Comparison of ENCODE assay signal across 28 cellular contexts in the genomic region with DNA sequence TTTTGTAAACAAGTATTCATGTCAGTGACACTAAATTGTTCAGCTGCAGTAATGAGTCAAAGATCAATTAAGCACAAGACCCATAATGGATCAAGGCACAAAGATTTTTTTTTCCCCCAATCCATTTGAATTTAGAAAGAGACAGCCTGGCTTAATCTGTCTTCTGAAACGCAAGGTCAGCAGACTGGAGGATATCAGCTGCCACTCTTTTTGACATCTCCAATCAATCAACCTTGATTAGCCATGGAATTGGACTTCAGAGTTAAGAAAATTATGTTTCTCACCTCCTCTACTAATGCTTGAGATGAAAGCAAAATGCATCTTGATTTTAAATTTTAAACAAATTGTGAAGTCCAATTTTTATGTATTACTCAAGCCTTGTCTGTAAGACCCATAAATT.
"Had no signal": no experiment of that assay in that cellular context is flagged by ENCODE, and none has a peak within 500 bp of the region (broad histone marks: within the 10 kb centered on the region; RNA-seq: fewer than 3 reads in every experiment).

No MANE protein-coding gene starts in this region.

- FAIRE-seq: urothelium cell line had no signal

- H3K27me3 ChIP-seq: neural progenitor cell, ovary, right lobe of liver, sigmoid colon, stomach, thyroid gland, tibial nerve, upper lobe of left lung, vagina had no signal

- H3K27me3 Mint-ChIP-seq: progenitor cell of endocrine pancreas; stimulated activated naive B cell treated with anti-CD40 and anti-IgM and Interleukin-4, amounts not matched to agents 10 μg/mL and 1 μg/mL and 100 μg/mL, for 72 hours; stimulated activated naive CD8-positive, alpha-beta T cell treated with anti-CD3 and anti-CD28 coated beads, Interleukin-15, Interleukin-2, amounts not matched to agents 100 ng/mL and 50 ng/mL, for 24 hours had no signal

- H3K4me2 ChIP-seq: neural progenitor cell had no signal

- H3K27ac Mint-ChIP-seq: nephron; neural progenitor cell; progenitor cell of endocrine pancreas; stimulated activated effector memory CD8-positive, alpha-beta T cell treated with anti-CD3 and anti-CD28 coated beads, Interleukin-12 subunit alpha, Interleukin-12 subunit beta, amount 100 ng/mL, for 72 hours; stimulated activated naive B cell treated with anti-CD40 and anti-IgM and Interleukin-4, amounts not matched to agents 10 μg/mL and 1 μg/mL and 100 μg/mL, for 72 hours; stimulated activated naive CD8-positive, alpha-beta T cell treated with anti-CD3 and anti-CD28 coated beads, Interleukin-15, Interleukin-2, amounts not matched to agents 100 ng/mL and 50 ng/mL, for 24 hours had no signal

- H3K4me1 Mint-ChIP-seq: nephron; neural progenitor cell; stimulated activated effector memory CD8-positive, alpha-beta T cell treated with anti-CD3 and anti-CD28 coated beads, Interleukin-12 subunit alpha, Interleukin-12 subunit beta, amount 100 ng/mL, for 72 hours; stimulated activated naive B cell treated with anti-CD40 and anti-IgM and Interleukin-4, amounts not matched to agents 10 μg/mL and 1 μg/mL and 100 μg/mL, for 72 hours had no signal

- H3K4me3 ChIP-seq: neural progenitor cell, ovary, psoas muscle, right lobe of liver, sigmoid colon, stomach, thoracic aorta, thyroid gland, tibial nerve, upper lobe of left lung, vagina had no signal

- H3K36me3 Mint-ChIP-seq: neural progenitor cell; stimulated activated effector memory CD8-positive, alpha-beta T cell treated with anti-CD3 and anti-CD28 coated beads, Interleukin-12 subunit alpha, Interleukin-12 subunit beta, amount 100 ng/mL, for 72 hours; stimulated activated naive B cell treated with anti-CD40 and anti-IgM and Interleukin-4, amounts not matched to agents 10 μg/mL and 1 μg/mL and 100 μg/mL, for 72 hours had no signal

- H2AFZ ChIP-seq: neural progenitor cell, parathyroid adenoma had no signal

- H3K9me3 Mint-ChIP-seq: neural progenitor cell had no signal

- ATAC-seq: psoas muscle; right cardiac atrium; right lobe of liver; stimulated activated effector memory CD8-positive, alpha-beta T cell treated with anti-CD3 and anti-CD28 coated beads, Interleukin-12 subunit alpha, Interleukin-12 subunit beta, amount 100 ng/mL, for 72 hours; stimulated activated naive B cell treated with anti-CD40 and anti-IgM and Interleukin-4, amounts not matched to agents 10 μg/mL and 1 μg/mL and 100 μg/mL, for 72 hours had no signal

- H3K9ac ChIP-seq: neural progenitor cell, parathyroid adenoma had no signal

- H3K9me3 ChIP-seq: ovary, psoas muscle, right lobe of liver, sigmoid colon, stomach, thoracic aorta, thyroid gland, tibial nerve, upper lobe of left lung, vagina had no signal

- H3K79me2 ChIP-seq: parathyroid adenoma had no signal

- DNase-seq: occipital lobe; ovary; posterior cingulate gyrus; psoas muscle; right cardiac atrium; right lobe of liver; sigmoid colon; small intestine; stimulated activated CD4-positive, alpha-beta T cell treated with anti-CD3 and anti-CD28 coated beads, Interleukin-15, amount 100 ng/mL, for 24 hours; stimulated activated CD4-positive, alpha-beta T cell treated with anti-CD3 and anti-CD28 coated beads, Interleukin-2, amount 100 ng/mL, for 24 hours; stimulated activated CD4-positive, alpha-beta T cell treated with anti-CD3 and anti-CD28 coated beads, Interleukin-2, amount 100 ng/mL, for 48 hours; stimulated activated CD4-positive, alpha-beta T cell treated with anti-CD3 and anti-CD28 coated beads, Interleukin-4, amount 100 ng/mL, for 24 hours; stimulated activated naive B cell treated with anti-CD40 and anti-IgM and Interleukin-4, amounts not matched to agents 10 μg/mL and 1 μg/mL and 100 μg/mL, for 72 hours; stimulated activated naive CD4-positive, alpha-beta T cell treated with Interleukin-2 at 50 U/mL for 16 hours; stomach; thyroid gland; trophoblast cell; upper lobe of left lung had no signal

- H3K4me3 Mint-ChIP-seq: nephron; neural progenitor cell; stimulated activated effector memory CD8-positive, alpha-beta T cell treated with anti-CD3 and anti-CD28 coated beads, Interleukin-12 subunit alpha, Interleukin-12 subunit beta, amount 100 ng/mL, for 72 hours; stimulated activated naive B cell treated with anti-CD40 and anti-IgM and Interleukin-4, amounts not matched to agents 10 μg/mL and 1 μg/mL and 100 μg/mL, for 72 hours; stimulated activated naive CD8-positive, alpha-beta T cell treated with anti-CD3 and anti-CD28 coated beads, Interleukin-15, Interleukin-2, amounts not matched to agents 100 ng/mL and 50 ng/mL, for 24 hours had no signal

- H3K4me1 ChIP-seq: neural progenitor cell, parathyroid adenoma, psoas muscle, right lobe of liver, sigmoid colon, stomach, thyroid gland, tibial nerve, upper lobe of left lung, vagina had no signal

- H3K36me3 ChIP-seq: neural progenitor cell, ovary, right lobe of liver, sigmoid colon, stomach, thoracic aorta, thyroid gland, tibial nerve, upper lobe of left lung, vagina had no signal

- H3K27ac ChIP-seq: neural progenitor cell, ovary, parathyroid adenoma, psoas muscle, right lobe of liver, sigmoid colon, stomach, thoracic aorta, thyroid gland, tibial nerve, upper lobe of left lung, vagina had no signal
